8 cellular contexts compared by ENCODE assay signal in genomic region chr12:113152835-113153814, GRCh38. TPM values are rescaled to one million over a fixed set of nuclear protein-coding genes. Genes with fewer than 3 reads are reported as not detected.
A peak's percentile ranks its signal among the peaks of the same experiment; 100 is the strongest.
DNase-seq lines count a peak whose midpoint lies in the region; ATAC-seq and TF ChIP-seq lines count a peak whose summit lies in the region.

No MANE protein-coding gene starts in this region.

- DNase-seq in BJ (ENCODE audit: low read depth) (peak; percentile 10), SK-MEL-5 (ENCODE audit: low read depth, low spot score) (peak; percentile 85), glutamatergic neuron (peak; percentile 69), osteoblast (ENCODE audit: insufficient read length, low spot score, missing footprints) (peak; percentile 99), upper lobe of right lung (peak; percentile 88)

- peak overlapping the region; percentile 32 for H3K4me3 ChIP-seq in BJ (ENCODE audit: low read depth, low read length)
- H3K4me3 ChIP-seq in Loucy (ENCODE audit: low read length, poor library complexity, severe bottlenecking) = peak overlapping the region; percentile 69
- peak overlapping the region; percentile 58 for H3K4me3 ChIP-seq in osteoblast (ENCODE audit: insufficient read depth, low read length)
- H3K4me3 ChIP-seq in upper lobe of right lung = peak overlapping the region; percentile 41

- H3K27ac ChIP-seq in osteoblast (ENCODE audit: low read depth, low read length) (no peak overlapping the region), upper lobe of right lung (no peak overlapping the region)

- H3K9ac ChIP-seq in Loucy (ENCODE audit: low read depth, low read length, poor library complexity, severe bottlenecking) = peak overlapping the region; percentile 36

- H3K4me3 Mint-ChIP-seq in activated naive CD4-positive, alpha-beta T cell treated with anti-CD3 and anti-CD28 coated beads, Interleukin-2, amount 50 U/mL, for 24 hours = peak overlapping the region; percentile 66
- peak overlapping the region; percentile 55 for H3K4me3 Mint-ChIP-seq in glutamatergic neuron (ENCODE audit: unreplicated experiment)

- H3K27ac Mint-ChIP-seq in activated naive CD4-positive, alpha-beta T cell treated with anti-CD3 and anti-CD28 coated beads, Interleukin-2, amount 50 U/mL, for 24 hours = peak overlapping the region; percentile 62
- H3K27ac Mint-ChIP-seq in glutamatergic neuron (ENCODE audit: unreplicated experiment) = no peak overlapping the region

- CTCF ChIA-PET in BJ (lab: Yijun Ruan, JAX) = interaction anchor here (0.8 to 7.2 kb wide), 8 partner anchors 8 to 108 kb away, joined by 3 to 54 read pairs (median 6); no protein-coding TSS in a partner anchor

- in situ Hi-C loops in SK-MEL-5 (cut with HindIII; ENCODE audit: low pct_unique_long_range_greater_than_20kb, low sequenced_read_pairs) = no loop called here

- peaks cover 2% of the 10 kb centered on the region for H3K36me3 ChIP-seq in BJ (ENCODE audit: control insufficient read depth, insufficient read depth, low read length)
- peaks cover under 1% of the 10 kb centered on the region; the same call in 1 of the 2 replicates for H3K36me3 ChIP-seq in Loucy (ENCODE audit: insufficient read depth, low read length)
- H3K36me3 ChIP-seq in osteoblast (ENCODE audit: insufficient read depth, low read length) = peaks cover 5% of the 10 kb centered on the region
- H3K36me3 ChIP-seq in upper lobe of right lung = peaks cover 9% of the 10 kb centered on the region

- H2AFZ ChIP-seq in Loucy (ENCODE audit: low read length) (peak overlapping the region; percentile 71), osteoblast (ENCODE audit: low read length) (no peak overlapping the region)

- H3K9me3 ChIP-seq in Loucy (ENCODE audit: insufficient read depth, low read depth, low read length) (no peaks in the 10 kb centered on the region), osteoblast (ENCODE audit: low read depth, low read length) (no peaks in the 10 kb centered on the region), upper lobe of right lung (no peaks in the 10 kb centered on the region)

- H3K9me2 ChIP-seq in Loucy (replicated peaks; ENCODE audit: low read depth, low read length) = no peaks in the 10 kb centered on the region

- ATAC-seq in GM19372 (IDR thresholded peaks at IDR 0.05; ENCODE audit: low read depth, unreplicated experiment) (peak; percentile 50), upper lobe of right lung (peak; percentile 91)

- peak; percentile 59 for TF ChIP-seq CTCF in BJ (IDR thresholded peaks at IDR 0.05; ENCODE audit: insufficient read depth, low read depth, low read length)
- TF ChIP-seq CTCF in Loucy (conservative IDR thresholded peaks at IDR 0.05; ENCODE audit: low read length) = peak; percentile 45
- TF ChIP-seq CTCF in glutamatergic neuron (IDR thresholded peaks at IDR 0.05; ENCODE audit: partially characterized antibody, unreplicated experiment) = no peak
- peak; percentile 26 for TF ChIP-seq CTCF in osteoblast (IDR thresholded peaks at IDR 0.05; ENCODE audit: extremely low read depth, low read depth, low read length)
- peak; percentile 47 for TF ChIP-seq CTCF in upper lobe of right lung (IDR thresholded peaks at IDR 0.05)

- no peaks in the 10 kb centered on the region for H3K27me3 Mint-ChIP-seq in activated naive CD4-positive, alpha-beta T cell treated with anti-CD3 and anti-CD28 coated beads, Interleukin-2, amount 50 U/mL, for 24 hours
- H3K27me3 Mint-ChIP-seq in glutamatergic neuron (ENCODE audit: unreplicated experiment) = peaks cover 14% of the 10 kb centered on the region

- H3K36me3 Mint-ChIP-seq in activated naive CD4-positive, alpha-beta T cell treated with anti-CD3 and anti-CD28 coated beads, Interleukin-2, amount 50 U/mL, for 24 hours = no peaks in the 10 kb centered on the region
- no peaks in the 10 kb centered on the region for H3K36me3 Mint-ChIP-seq in glutamatergic neuron (ENCODE audit: unreplicated experiment)

- H3K27me3 ChIP-seq in BJ (ENCODE audit: control insufficient read depth, insufficient read depth, low read length) (peaks cover 23% of the 10 kb centered on the region), Loucy (ENCODE audit: insufficient read depth, low read length, poor library complexity, severe bottlenecking) (no peaks in the 10 kb centered on the region), osteoblast (ENCODE audit: insufficient read depth, low read length) (peaks cover 49% of the 10 kb centered on the region), upper lobe of right lung (peaks cover 62% of the 10 kb centered on the region)

- H3K9me3 Mint-ChIP-seq in activated naive CD4-positive, alpha-beta T cell treated with anti-CD3 and anti-CD28 coated beads, Interleukin-2, amount 50 U/mL, for 24 hours = no peaks in the 10 kb centered on the region
- H3K9me3 Mint-ChIP-seq in glutamatergic neuron (ENCODE audit: unreplicated experiment) = peaks cover 2% of the 10 kb centered on the region

- peak overlapping the region; percentile 73 for H3K4me2 ChIP-seq in Loucy (ENCODE audit: low read depth, low read length, poor library complexity, severe bottlenecking)
- H3K4me2 ChIP-seq in osteoblast (ENCODE audit: insufficient read depth, low read length) = peak overlapping the region; percentile 75

- no peaks in the 10 kb centered on the region for H3K79me2 ChIP-seq in Loucy (ENCODE audit: insufficient read depth, low read length)
- no peaks in the 10 kb centered on the region for H3K79me2 ChIP-seq in osteoblast (ENCODE audit: insufficient read depth, low read length)

- no peaks in the 10 kb centered on the region for H3F3A ChIP-seq in Loucy (ENCODE audit: low read depth)

- no peaks in the 10 kb centered on the region for H3K4me1 ChIP-seq in Loucy (ENCODE audit: insufficient read depth, low read length, poor library complexity, severe bottlenecking)
- H3K4me1 ChIP-seq in osteoblast (ENCODE audit: insufficient read depth, low read length) = peaks cover 6% of the 10 kb centered on the region
- H3K4me1 ChIP-seq in upper lobe of right lung = peaks cover 18% of the 10 kb centered on the region

- POLR2A ChIA-PET in BJ (lab: Charles Lee) = interaction anchor here (0.6 kb wide), 1 partner anchor 107 kb away, joined by 6 read pairs; no protein-coding TSS in a partner anchor

- intact Hi-C loops in upper lobe of right lung (cut with DNase I) = no loop called here

- H4K20me1 ChIP-seq in Loucy (ENCODE audit: insufficient read depth, low read length, poor library complexity, severe bottlenecking) (no peaks in the 10 kb centered on the region), osteoblast (ENCODE audit: insufficient read depth, low read length) (no peaks in the 10 kb centered on the region)

- H3K4me1 Mint-ChIP-seq in activated naive CD4-positive, alpha-beta T cell treated with anti-CD3 and anti-CD28 coated beads, Interleukin-2, amount 50 U/mL, for 24 hours = peaks cover 18% of the 10 kb centered on the region
- peaks cover 5% of the 10 kb centered on the region for H3K4me1 Mint-ChIP-seq in glutamatergic neuron (ENCODE audit: low read depth, unreplicated experiment)

RNA-seq across cellular contexts. Expression of gene CFAP73, which starts 3.6 kb away (rescaled TPM):
- not detected in 2 replicates for polyA plus RNA-seq in BJ (2011; rRNA removed)
- polyA minus RNA-seq in BJ (2011; rRNA and poly(A)+ RNA removed) = not detected in 2 replicates
- total RNA-seq in SK-MEL-5 (2014; rRNA removed; shearing (Covaris generic)) = not detected in 2 replicates
- polyA plus RNA-seq in SK-MEL-5 (2015; cell fraction: cytosol; rRNA removed) = not detected in 2 replicates
- polyA plus RNA-seq in SK-MEL-5 (2015; cell fraction: nucleus; rRNA removed) = not detected in 2 replicates
- total RNA-seq in glutamatergic neuron (ENCODE audit: unreplicated experiment) (not detected), osteoblast (not detected in 2 replicates), upper lobe of right lung (not detected)

RNA-seq across cellular contexts. Expression of gene RASAL1, which starts 17.6 kb away (rescaled TPM):
- not detected in 2 replicates for polyA plus RNA-seq in BJ (2011; rRNA removed)
- polyA minus RNA-seq in BJ (2011; rRNA and poly(A)+ RNA removed) = not detected in 2 replicates
- total RNA-seq in SK-MEL-5 (2014; rRNA removed; shearing (Covaris generic)) = 0.74 and 0.85 TPM in 2 replicates
- polyA plus RNA-seq in SK-MEL-5 (2015; cell fraction: cytosol; rRNA removed) = 1.3 and 2.2 TPM in 2 replicates
- 9.1 and 9.8 TPM in 2 replicates for polyA plus RNA-seq in SK-MEL-5 (2015; cell fraction: nucleus; rRNA removed)
- not detected for total RNA-seq in glutamatergic neuron (ENCODE audit: unreplicated experiment)
- not detected in 2 replicates for total RNA-seq in osteoblast
- 0.26 TPM for total RNA-seq in upper lobe of right lung

RNA-seq across cellular contexts. Expression of gene DDX54, which starts 32.2 kb away (rescaled TPM):
- 36.2 and 54.7 TPM in 2 replicates for polyA plus RNA-seq in BJ (2011; rRNA removed)
- polyA minus RNA-seq in BJ (2011; rRNA and poly(A)+ RNA removed) = 24.3 and 36.4 TPM in 2 replicates
- total RNA-seq in SK-MEL-5 (2014; rRNA removed; shearing (Covaris generic)) = 60.4 and 73.4 TPM in 2 replicates
- 109 and 119 TPM in 2 replicates for polyA plus RNA-seq in SK-MEL-5 (2015; cell fraction: cytosol; rRNA removed)
- polyA plus RNA-seq in SK-MEL-5 (2015; cell fraction: nucleus; rRNA removed) = 66.3 and 74.1 TPM in 2 replicates
- total RNA-seq in glutamatergic neuron (ENCODE audit: unreplicated experiment) (16.9 TPM), osteoblast (40.2 and 49.5 TPM in 2 replicates), upper lobe of right lung (55.8 TPM)

RNA-seq across cellular contexts. Expression of gene RITA1, which starts 32.4 kb away (rescaled TPM):
- 13.2 and 19.4 TPM in 2 replicates for polyA plus RNA-seq in BJ (2011; rRNA removed)
- 5.8 and 9.7 TPM in 2 replicates for polyA minus RNA-seq in BJ (2011; rRNA and poly(A)+ RNA removed)
- total RNA-seq in SK-MEL-5 (2014; rRNA removed; shearing (Covaris generic)) = 38.8 and 39.1 TPM in 2 replicates
- polyA plus RNA-seq in SK-MEL-5 (2015; cell fraction: cytosol; rRNA removed) = 44.7 and 50.9 TPM in 2 replicates
- 10.3 and 16.5 TPM in 2 replicates for polyA plus RNA-seq in SK-MEL-5 (2015; cell fraction: nucleus; rRNA removed)
- total RNA-seq in glutamatergic neuron (ENCODE audit: unreplicated experiment) = 6.7 TPM
- total RNA-seq in osteoblast = 20.0 and 22.4 TPM in 2 replicates
- total RNA-seq in upper lobe of right lung = 16.4 TPM

Comparison
In these comparisons a context has a peak if more than half of its experiments do, and no peak if none do; other contexts are left out.
1. DNase-seq: peak in every context shown above with its lines; median percentile 99 in osteoblast; 88 in upper lobe of right lung; 85 in SK-MEL-5; 69 in glutamatergic neuron; 10 in BJ.